ENCODE assay signal across 27 cellular contexts in the genomic region with DNA sequence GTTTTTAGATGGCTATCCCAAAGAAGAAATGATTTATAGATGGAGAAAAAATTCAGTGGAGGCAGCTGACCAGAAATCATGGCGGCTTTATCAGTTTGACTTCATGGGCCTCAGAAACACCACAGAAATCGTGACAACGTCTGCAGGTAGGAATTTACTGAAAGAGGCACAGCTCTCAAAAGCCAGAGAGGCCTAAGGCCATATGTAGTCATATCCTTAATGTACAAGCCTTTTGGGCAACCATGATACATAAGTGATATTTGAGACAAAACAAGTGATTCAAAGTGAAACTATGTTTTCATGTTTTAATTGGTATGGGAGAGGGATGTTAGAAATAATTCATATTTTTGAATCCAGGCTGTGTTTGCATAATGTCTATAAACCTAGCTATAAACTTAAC.
DNase-seq lines count a peak whose midpoint lies in the region; FAIRE-seq and TF ChIP-seq lines count a peak whose summit lies in the region.
"Had no signal": no experiment of that assay in that cellular context is flagged by ENCODE, and none has a peak within 500 bp of the region (broad histone marks: within the 10 kb centered on the region; RNA-seq: fewer than 3 reads in every experiment).

No MANE protein-coding gene starts in this region.

- DNase-seq in RPMI7951 (ENCODE audit: low read depth), result peak; percentile 5
- peak; percentile 83 for DNase-seq in bronchial epithelial cell (ENCODE audit: low read depth)
- DNase-seq in epithelial cell of prostate (ENCODE audit: low read depth, low spot score), result no peak
- DNase-seq in keratinocyte (ENCODE audit: low read depth, low spot score), result no peak
- DNase-seq in NCI-H446 (lab: John Stamatoyannopoulos, UW), result no peak
- DNase-seq in RCC 7860 (ENCODE audit: low spot score), result no peak
- no peak for DNase-seq in activated naive CD4-positive, alpha-beta T cell (lab: John Stamatoyannopoulos, UW)
- no peak for DNase-seq in caudate nucleus (lab: John Stamatoyannopoulos, UW)
- DNase-seq: 8988T; ACHN; BE2C; C1 segment of cervical spinal cord; CD4-positive, alpha-beta memory T cell; CD4-positive, CD25-positive, alpha-beta regulatory T cell; CD8-positive, alpha-beta memory T cell; COR-L47; DMS 273 treated with DMSO at 0.1 percent for 48 hours; DMS153; DMS53; DMS79; DND-41; EL; GDM1 had no signal

- H2AFZ ChIP-seq in keratinocyte (ENCODE audit: control insufficient read depth, low read length), result no peak overlapping the region

- dilution Hi-C loops in keratinocyte (cut with MboI; ENCODE audit: extremely low pct_ligation_motif_present, low sequenced_read_pairs), result no loop called here

- H3K9me3 ChIP-seq in keratinocyte (ENCODE audit: control insufficient read depth, low read depth, low read length), result no peaks in the 10 kb centered on the region
- H3K9me3 ChIP-seq: BE2C, BLaER1 had no signal

- H3K36me3 ChIP-seq in bronchial epithelial cell (ENCODE audit: control insufficient read depth, insufficient read depth, low read length) (no peaks in the 10 kb centered on the region), keratinocyte (ENCODE audit: control insufficient read depth in 2 of 2, extremely low read depth in 1 of 2, insufficient read depth in 2 of 2, low read length in 2 of 2) (no peaks in the 10 kb centered on the region)
- H3K36me3 ChIP-seq: BE2C, BLaER1 had no signal

- H3K4me1 ChIP-seq in keratinocyte (ENCODE audit: control insufficient read depth, extremely low read depth, insufficient read depth, low read length), result peaks cover 23% of the 10 kb centered on the region
- H3K4me1 ChIP-seq: BLaER1 had no signal

- H3K27me3 ChIP-seq in bronchial epithelial cell (ENCODE audit: control insufficient read depth, insufficient read depth, low read length), result no peaks in the 10 kb centered on the region
- H3K27me3 ChIP-seq in keratinocyte (ENCODE audit: control insufficient read depth, extremely low read depth, insufficient read depth, low read length), result no peaks in the 10 kb centered on the region
- H3K27me3 ChIP-seq: BE2C, BLaER1 had no signal

- no peaks in the 10 kb centered on the region for H3K9me1 ChIP-seq in keratinocyte (ENCODE audit: control insufficient read depth, extremely low read depth, insufficient read depth, low read length)

- FAIRE-seq in bronchial epithelial cell (lab: Jason Lieb, UNC), result no peak
- FAIRE-seq in keratinocyte (lab: Jason Lieb, UNC), result no peak
- no peak for FAIRE-seq in RCC 7860 (lab: Jason Lieb, UNC)
- FAIRE-seq: A204.1, GM12878, GM19239 had no signal

- H3K9ac ChIP-seq in keratinocyte (ENCODE audit: control insufficient read depth, extremely low read depth, insufficient read depth, low read length), result no peak overlapping the region
- H3K9ac ChIP-seq: BLaER1 had no signal

- no peak overlapping the region for H3K4me3 ChIP-seq in bronchial epithelial cell (ENCODE audit: low read depth, low read length)
- H3K4me3 ChIP-seq in keratinocyte (ENCODE audit: control insufficient read depth in 2 of 3, extremely low read depth in 1 of 3, insufficient read depth in 2 of 3, low read depth in 1 of 3, low read length in 3 of 3), result no peak overlapping the region
- H3K4me3 ChIP-seq: BLaER1, GM12878 had no signal

- H3K27ac ChIP-seq in epithelial cell of prostate, result peak overlapping the region; percentile 48
- peak overlapping the region; percentile 13 for H3K27ac ChIP-seq in keratinocyte (ENCODE audit: control insufficient read depth, insufficient read depth, low read length)
- no peak overlapping the region for H3K27ac ChIP-seq in caudate nucleus (ENCODE audit: low read depth, low read length)
- H3K27ac ChIP-seq: BLaER1 had no signal

- peak overlapping the region; percentile 22 for H3K4me2 ChIP-seq in keratinocyte (ENCODE audit: control insufficient read depth, extremely low read depth, insufficient read depth, low read depth, low read length)
- H3K4me2 ChIP-seq: BLaER1 had no signal

- TF ChIP-seq CTCF in bronchial epithelial cell (IDR thresholded peaks at IDR 0.05; ENCODE audit: insufficient read depth, low read length, severe bottlenecking), result no peak
- TF ChIP-seq CTCF in keratinocyte (optimal IDR thresholded peaks at IDR 0.05 in 1 of 3, IDR thresholded peaks at IDR 0.05 in 1 of 3, conservative IDR thresholded peaks at IDR 0.05 in 1 of 3; ENCODE audit: extremely low read depth in 1 of 3, insufficient read depth in 2 of 3, low read length in 3 of 3), result no peak

- H3K79me2 ChIP-seq in keratinocyte (ENCODE audit: control insufficient read depth, insufficient read depth, low read length), result no peaks in the 10 kb centered on the region

- H4K20me1 ChIP-seq in keratinocyte (ENCODE audit: control insufficient read depth, extremely low read depth, insufficient read depth, low read length), result no peaks in the 10 kb centered on the region
- H4K20me1 ChIP-seq: BLaER1 had no signal

Comparison
In these comparisons a context has a peak if more than half of its experiments do, and no peak if none do; other contexts are left out.
1. DNase-seq: peak in RPMI7951 (single experiment) and bronchial epithelial cell (single experiment); none in epithelial cell of prostate (single experiment), keratinocyte (single experiment), NCI-H446 (0 of 2), RCC 7860 (single experiment), activated naive CD4-positive, alpha-beta T cell (0 of 4) and caudate nucleus (0 of 61).